19 cellular contexts compared by ENCODE assay signal in the genomic region with DNA sequence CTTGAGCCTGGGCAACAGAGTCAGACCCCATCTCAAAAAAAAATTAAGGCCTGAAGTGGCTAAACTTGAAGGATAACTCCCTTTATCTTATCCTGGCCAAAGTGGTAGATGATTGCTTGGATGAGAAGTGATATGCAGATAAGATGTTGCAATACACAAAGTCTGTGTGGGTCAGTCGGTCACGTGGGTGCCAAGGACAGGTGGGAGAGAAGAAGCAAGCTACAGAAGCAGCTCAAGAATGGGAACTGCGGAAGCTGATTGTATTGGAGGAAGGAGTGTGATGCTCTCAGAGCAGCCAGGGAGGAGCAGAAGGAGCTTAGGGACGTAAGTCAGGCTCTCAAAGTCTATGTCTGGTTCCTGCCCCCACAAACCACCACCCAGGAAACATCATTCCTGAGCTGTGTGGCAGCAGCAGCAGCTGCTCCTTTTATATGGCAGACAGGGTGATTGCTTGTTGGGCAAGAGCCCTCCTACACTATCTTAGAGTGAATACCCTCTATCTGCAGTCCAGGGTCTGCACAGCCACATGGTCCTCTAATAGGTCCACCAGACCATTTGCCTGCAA. TPM values are rescaled to one million over a fixed set of nuclear protein-coding genes. Genes with fewer than 3 reads are reported as not detected.
DNase-seq lines count a peak whose midpoint lies in the region; ATAC-seq and TF ChIP-seq lines count a peak whose summit lies in the region.
"Had no signal": no experiment of that assay in that cellular context is flagged by ENCODE, and none has a peak within 500 bp of the region (broad histone marks: within the 10 kb centered on the region; RNA-seq: fewer than 3 reads in every experiment).

No MANE protein-coding gene starts in this region.

- H3K9me3 ChIP-seq in cardiac muscle cell (ENCODE audit: low read depth), result no peaks in the 10 kb centered on the region
- no peaks in the 10 kb centered on the region for H3K9me3 ChIP-seq in right cardiac atrium (ENCODE audit: control insufficient read depth, low read length)
- H3K9me3 ChIP-seq: A549; BLaER1 treated with 17β-estradiol and CSF1 and Interleukin-3, amounts not matched to agents 10 nM and 100 nM had no signal

- H3K27me3 ChIP-seq in cardiac muscle cell (no peaks in the 10 kb centered on the region), right cardiac atrium (ENCODE audit: control insufficient read depth, insufficient read depth) (no peaks in the 10 kb centered on the region)
- H3K27me3 ChIP-seq: BLaER1 treated with 17β-estradiol and CSF1 and Interleukin-3, amounts not matched to agents 10 nM and 100 nM had no signal

- no peaks in the 10 kb centered on the region for H3K4me1 Mint-ChIP-seq in stimulated activated effector memory CD8-positive, alpha-beta T cell treated with anti-CD3 and anti-CD28 coated beads, Interleukin-12 subunit alpha, Interleukin-12 subunit beta, amount 100 ng/mL, for 72 hours

- peak overlapping the region; percentile 55 for H3K27ac ChIP-seq in cardiac muscle cell
- H3K27ac ChIP-seq in right cardiac atrium (ENCODE audit: low read length), result no peak overlapping the region
- H3K27ac ChIP-seq in VCaP, result peak overlapping the region; percentile 68; the same call in 1 of the 2 replicates
- H3K27ac ChIP-seq: BLaER1 treated with 17β-estradiol and CSF1 and Interleukin-3, amounts not matched to agents 10 nM and 100 nM; RWPE1 had no signal

- ATAC-seq in right cardiac atrium (no peak), left lobe of liver (peak; percentile 24)
- ATAC-seq in stimulated activated effector memory CD8-positive, alpha-beta T cell treated with anti-CD3 and anti-CD28 coated beads, Interleukin-12 subunit alpha, Interleukin-12 subunit beta, amount 100 ng/mL, for 72 hours, result no peak
- ATAC-seq: GM12878, PC-3 had no signal

- H3K27ac Mint-ChIP-seq in stimulated activated effector memory CD8-positive, alpha-beta T cell treated with anti-CD3 and anti-CD28 coated beads, Interleukin-12 subunit alpha, Interleukin-12 subunit beta, amount 100 ng/mL, for 72 hours, result peak overlapping the region; percentile 52

- no peaks in the 10 kb centered on the region for H3K9me3 Mint-ChIP-seq in stimulated activated effector memory CD8-positive, alpha-beta T cell treated with anti-CD3 and anti-CD28 coated beads, Interleukin-12 subunit alpha, Interleukin-12 subunit beta, amount 100 ng/mL, for 72 hours
- H3K9me3 Mint-ChIP-seq: CD8-positive, alpha-beta memory T cell had no signal

- 71% methylated on average over 4 of the region's 4 CpGs for WGBS in right cardiac atrium

- H3K4me1 ChIP-seq in cardiac muscle cell (ENCODE audit: low read depth), result peaks cover 12% of the 10 kb centered on the region
- peaks cover 5% of the 10 kb centered on the region for H3K4me1 ChIP-seq in right cardiac atrium (ENCODE audit: control insufficient read depth, insufficient read depth, low read length)

- intact Hi-C loops in right cardiac atrium (cut with DNase I), result no loop called here

- H3K4me3 ChIP-seq in cardiac muscle cell (no peak overlapping the region), right cardiac atrium (ENCODE audit: low read length) (no peak overlapping the region)
- H3K4me3 ChIP-seq: A549; BLaER1 treated with 17β-estradiol and CSF1 and Interleukin-3, amounts not matched to agents 10 nM and 100 nM; GM12878 had no signal

- peaks cover 88% of the 10 kb centered on the region for H3K36me3 ChIP-seq in cardiac muscle cell

- DNase-seq in cardiac muscle cell (ENCODE audit: low read depth in 1 of 2, low spot score in 1 of 2), result no peak
- DNase-seq in right cardiac atrium, result no peak
- DNase-seq in left lobe of liver (ENCODE audit: low spot score), result no peak
- no peak for DNase-seq in stimulated activated effector memory CD8-positive, alpha-beta T cell treated with anti-CD3 and anti-CD28 coated beads, Interleukin-12 subunit alpha, Interleukin-12 subunit beta, amount 100 ng/mL, for 72 hours (ENCODE audit: low spot score in 2 of 2)
- DNase-seq in inferior parietal cortex (ENCODE audit: extremely low spot score), result no peak
- DNase-seq in SW 1271 (lab: John Stamatoyannopoulos, UW), result no peak
- DNase-seq in NCI-H2171 (lab: John Stamatoyannopoulos, UW), result no peak
- DNase-seq: CD8-positive, alpha-beta memory T cell; DND-41; GDM1; NCI-H187; NCI-H446 treated with DMSO at 0.1 percent for 48 hours; NCI-H774 had no signal

- no peak for TF ChIP-seq CTCF in cardiac muscle cell (IDR thresholded peaks at IDR 0.05; ENCODE audit: low read depth, low read length)
- no peak for TF ChIP-seq CTCF in VCaP (conservative IDR thresholded peaks at IDR 0.05)

- H3K36me3 Mint-ChIP-seq in stimulated activated effector memory CD8-positive, alpha-beta T cell treated with anti-CD3 and anti-CD28 coated beads, Interleukin-12 subunit alpha, Interleukin-12 subunit beta, amount 100 ng/mL, for 72 hours, result peaks cover 100% of the 10 kb centered on the region

- H3K4me3 Mint-ChIP-seq in stimulated activated effector memory CD8-positive, alpha-beta T cell treated with anti-CD3 and anti-CD28 coated beads, Interleukin-12 subunit alpha, Interleukin-12 subunit beta, amount 100 ng/mL, for 72 hours, result no peak overlapping the region
- H3K4me3 Mint-ChIP-seq: CD8-positive, alpha-beta memory T cell had no signal

RNA-seq across cellular contexts. Expression of a gene that starts 54.5 kb away (rescaled TPM):
- total RNA-seq in cardiac muscle cell (297 and 328 TPM in 2 replicates), right cardiac atrium (1,000 to 10,000 TPM; 2,744 to 3,920 (median 3,065) TPM), left lobe of liver (118 TPM)
- polyA plus RNA-seq in cardiac muscle cell (300 and 400 TPM in 2 replicates), right cardiac atrium (1,499 TPM)
